Comparison of ENCODE assay signal across 9 cellular contexts in genomic region chr7:76364198-76364584, GRCh38. TPM values are rescaled to one million over a fixed set of nuclear protein-coding genes. Genes with fewer than 3 reads are reported as not detected.
A peak's percentile ranks its signal among the peaks of the same experiment; 100 is the strongest.
DNase-seq lines count a peak whose midpoint lies in the region; ATAC-seq and TF ChIP-seq lines count a peak whose summit lies in the region.
"Had no signal": no experiment of that assay in that cellular context is flagged by ENCODE, and none has a peak within 500 bp of the region (broad histone marks: within the 10 kb centered on the region; RNA-seq: fewer than 3 reads in every experiment).

No MANE protein-coding gene starts in this region.

- H4K20me1 ChIP-seq in DOHH2 (ENCODE audit: control insufficient read depth, insufficient read depth, low read depth, low read length): no peaks in the 10 kb centered on the region
- H4K20me1 ChIP-seq in Loucy (ENCODE audit: insufficient read depth, low read length, poor library complexity, severe bottlenecking): no peaks in the 10 kb centered on the region

- H3K9ac ChIP-seq in Loucy (ENCODE audit: low read depth, low read length, poor library complexity, severe bottlenecking) (peak overlapping the region; percentile 60), liver (ENCODE audit: low read depth in 1 of 2, low read length in 2 of 2) (peak overlapping the region in 1 of 2 donors; percentile 1)

- H3K27me3 ChIP-seq in DOHH2 (ENCODE audit: control insufficient read depth, low read length) (peaks cover 25% of the 10 kb centered on the region), Loucy (ENCODE audit: insufficient read depth, low read length, poor library complexity, severe bottlenecking) (no peaks in the 10 kb centered on the region), liver (ENCODE audit: control insufficient read depth in 4 of 4, insufficient read depth in 4 of 4, low read length in 3 of 4) (no peaks in the 10 kb centered on the region)

- no peaks in the 10 kb centered on the region for H3K9me3 ChIP-seq in DOHH2 (ENCODE audit: control insufficient read depth, insufficient read depth, low read length)
- no peaks in the 10 kb centered on the region for H3K9me3 ChIP-seq in Loucy (ENCODE audit: insufficient read depth, low read depth, low read length)
- H3K9me3 ChIP-seq in liver (ENCODE audit: control insufficient read depth in 4 of 4, low read length in 3 of 4): no peaks in the 10 kb centered on the region

- in situ Hi-C loops in astrocyte of the spinal cord (cut with HindIII; ENCODE audit: low sequenced_read_pairs): no loop called here

- H3K4me2 ChIP-seq in DOHH2 (ENCODE audit: low read length): peak overlapping the region; percentile 12; the same call in 1 of the 2 replicates
- H3K4me2 ChIP-seq in Loucy (ENCODE audit: low read depth, low read length, poor library complexity, severe bottlenecking): peak overlapping the region; percentile 64

- peaks cover 19% of the 10 kb centered on the region for H3K4me1 ChIP-seq in DOHH2 (ENCODE audit: control insufficient read depth, low read length)
- peaks cover 22% of the 10 kb centered on the region for H3K4me1 ChIP-seq in Loucy (ENCODE audit: insufficient read depth, low read length, poor library complexity, severe bottlenecking)
- peaks cover 0 to 11% (median 5%) of the 10 kb centered on the region in 4 donors for H3K4me1 ChIP-seq in liver (ENCODE audit: control insufficient read depth in 4 of 4, insufficient read depth in 4 of 4, low read length in 3 of 4)

- peak overlapping the region; percentile 97 for H2AFZ ChIP-seq in Loucy (ENCODE audit: low read length)

- no peak for TF ChIP-seq RAD21 in liver (IDR thresholded peaks at IDR 0.05)

- TF ChIP-seq CTCF in DOHH2 (IDR thresholded peaks at IDR 0.05; ENCODE audit: low read depth, low read length, poor library complexity, severe bottlenecking) (no peak), Loucy (conservative IDR thresholded peaks at IDR 0.05; ENCODE audit: low read length) (no peak), astrocyte of the spinal cord (IDR thresholded peaks at IDR 0.05; ENCODE audit: low read depth, low read length) (no peak), liver (IDR thresholded peaks at IDR 0.05; ENCODE audit: low read depth, low read length, missing input control) (no peak)

- DNase-seq in astrocyte of the spinal cord (ENCODE audit: low read depth, low spot score): peak; percentile 74
- DNase-seq in activated CD4-positive, alpha-beta T cell treated with anti-CD3 and anti-CD28 coated beads, Interleukin-2, amount 50 U/mL, for 1 hour: no peak

- no peaks in the 10 kb centered on the region for H3K79me2 ChIP-seq in DOHH2 (ENCODE audit: control insufficient read depth, low read length)
- no peaks in the 10 kb centered on the region for H3K79me2 ChIP-seq in Loucy (ENCODE audit: insufficient read depth, low read length)

- H3K27ac ChIP-seq in DOHH2 (ENCODE audit: low read depth, low read length) (no peak overlapping the region), liver (ENCODE audit: low read depth in 1 of 2, low read length in 2 of 2) (peak overlapping the region; percentile 64 to 74)

- H3K9me2 ChIP-seq in DOHH2 (replicated peaks; ENCODE audit: control insufficient read depth, low read length): no peaks in the 10 kb centered on the region
- H3K9me2 ChIP-seq in Loucy (replicated peaks; ENCODE audit: low read depth, low read length): no peaks in the 10 kb centered on the region

- H3K4me3 ChIP-seq in DOHH2 (ENCODE audit: low read length): no peak overlapping the region
- peak overlapping the region; percentile 48 for H3K4me3 ChIP-seq in Loucy (ENCODE audit: low read length, poor library complexity, severe bottlenecking)
- H3K4me3 ChIP-seq in astrocyte of the spinal cord (ENCODE audit: low read depth, low read length): no peak overlapping the region
- H3K4me3 ChIP-seq in liver (ENCODE audit: low read depth in 1 of 3, low read length in 3 of 3): no peak overlapping the region

- ATAC-seq in activated CD4-positive, CD25-positive, alpha-beta regulatory T cell treated with anti-CD3 and anti-CD28 coated beads, Interleukin-2, amount 50 U/mL, for 24 hours: no peak
- ATAC-seq in HG02798 (IDR thresholded peaks at IDR 0.05; ENCODE audit: poor library complexity, unreplicated experiment) (no peak), GM21528 (IDR thresholded peaks at IDR 0.05; ENCODE audit: low FRiP score, unreplicated experiment) (no peak)

- 68% methylated on average over 4 of the region's 4 CpGs for WGBS in liver

- peaks cover 2% of the 10 kb centered on the region; the same call in 1 of the 2 replicates for H3F3A ChIP-seq in DOHH2 (ENCODE audit: control insufficient read depth, insufficient read depth)
- no peaks in the 10 kb centered on the region for H3F3A ChIP-seq in Loucy (ENCODE audit: low read depth)

- H3K36me3 ChIP-seq in DOHH2 (ENCODE audit: control insufficient read depth, low read length) (no peaks in the 10 kb centered on the region), Loucy (ENCODE audit: insufficient read depth, low read length) (no peaks in the 10 kb centered on the region), liver (ENCODE audit: control insufficient read depth in 4 of 4, insufficient read depth in 3 of 4, low read depth in 1 of 4, low read length in 3 of 4) (no peaks in the 10 kb centered on the region)

TF ChIP-seq in liver, 16 proteins besides CTCF, POLR2A, EP300 and RAD21:
- TF ChIP-seq NR2F2 (IDR thresholded peaks at IDR 0.05) (peak; percentile 63), YY1 (IDR thresholded peaks at IDR 0.05) (no peak), FOXA2 (IDR thresholded peaks at IDR 0.05) (no peak), JUND (IDR thresholded peaks at IDR 0.05) (no peak)

RNA-seq across cellular contexts. Expression of gene YWHAG, which starts 5.4 kb away (rescaled TPM):
- total RNA-seq in liver: 10 to 100 TPM; 43.1 to 46.7 TPM
- polyA plus RNA-seq in liver: 10 to 100 TPM; 11.6 to 43.9 TPM

RNA-seq across cellular contexts. Expression of gene SSC4D, which starts 45.3 kb away (rescaled TPM):
- 1 to 10 TPM; 1.2 to 1.3 TPM for total RNA-seq in liver
- polyA plus RNA-seq in liver: 1 to 10 TPM; 1.7 to 2.3 TPM
- total RNA-seq: mononuclear cell had no signal
